Comparison of ENCODE assay signal across 20 cellular contexts in genomic region chr5:33369470-33370134, GRCh38.
DNase-seq lines count a peak whose midpoint lies in the region; ATAC-seq and TF ChIP-seq lines count a peak whose summit lies in the region.
"Had no signal": no experiment of that assay in that cellular context is flagged by ENCODE, and none has a peak within 500 bp of the region (broad histone marks: within the 10 kb centered on the region; RNA-seq: fewer than 3 reads in every experiment).

No MANE protein-coding gene starts in this region.

- intact Hi-C loops in heart left ventricle (cut with DNase I) (loop anchor here in 3 of 10 donors (2.0 to 10.0 kb wide), 4 partner anchors 15 to 655 kb away; partner anchors contain the start of gene NPR3 (in 2 of the 3)), cardiac septum (cut with DNase I) (loop anchor here (5.0 kb wide), 1 partner anchor 62 kb away; no protein-coding TSS in a partner anchor), mucosa of descending colon (cut with DNase I, micrococcal nuclease) (no loop called here)

- no peak for TF ChIP-seq POLR2A in heart left ventricle (IDR thresholded peaks at IDR 0.05)

- DNase-seq in heart left ventricle: peak in 1 of 5 donors; percentile 43
- DNase-seq in cardiac septum (ENCODE audit: low spot score): no peak
- DNase-seq in cardiac fibroblast (ENCODE audit: low read depth in 2 of 2): peak; percentile 51 to 59
- no peak for DNase-seq in mucosa of descending colon
- no peak for DNase-seq in activated CD4-positive, alpha-beta T cell treated with anti-CD3 and anti-CD28 coated beads, Interleukin-2, amount 50 U/mL, for 48 hours
- no peak for DNase-seq in effector CD4-positive, alpha-beta T cell
- DNase-seq: activated CD4-positive, alpha-beta memory T cell treated with anti-CD3 and anti-CD28 coated beads for 36 hours; activated naive CD4-positive, alpha-beta T cell treated with anti-CD3 and anti-CD28 coated beads, Interleukin-2, amount 50 U/mL, for 16 hours; activated T-cell treated with anti-CD3 and anti-CD28 coated beads, Interleukin-2, amount 50 U/mL, for 24 hours; CD4-positive, alpha-beta T cell; DMS79; naive B cell; NCI-H82; stimulated activated naive B cell treated with anti-CD40 and anti-IgM and Interleukin-4, amounts not matched to agents 10 μg/mL and 1 μg/mL and 100 μg/mL, for 72 hours; SW 1271; upper lobe of left lung had no signal

- 15 to 45% (median 35%) methylated on average over 2 of the region's 2 CpGs for WGBS in heart left ventricle, 4 donors
- WGBS in mesodermal cell (ENCODE audit: insufficient coverage in 2 of 2), 2 experiments: 67% methylated on average over 1 of the region's 2 CpGs; no CpG with 5 or more reads in 1 of the 2 experiments

- no peaks in the 10 kb centered on the region for H3K27me3 ChIP-seq in heart left ventricle
- H3K27me3 ChIP-seq: upper lobe of left lung had no signal

- no peaks in the 10 kb centered on the region for H3K36me3 ChIP-seq in heart left ventricle
- no peaks in the 10 kb centered on the region for H3K36me3 ChIP-seq in mesodermal cell (ENCODE audit: control insufficient read depth, insufficient read depth, low read length)
- H3K36me3 ChIP-seq in mucosa of descending colon (ENCODE audit: low read depth): no peaks in the 10 kb centered on the region
- H3K36me3 ChIP-seq: HAP-1, upper lobe of left lung had no signal

- no peak overlapping the region for H3K4me3 ChIP-seq in heart left ventricle
- H3K4me3 ChIP-seq in cardiac fibroblast (replicated peaks in 1 of 2; ENCODE audit: low read depth in 2 of 2, low read length in 2 of 2): no peak overlapping the region
- no peak overlapping the region for H3K4me3 ChIP-seq in mesodermal cell (ENCODE audit: extremely low read depth, insufficient read depth, low read length, poor library complexity, severe bottlenecking)
- no peak overlapping the region for H3K4me3 ChIP-seq in mucosa of descending colon
- H3K4me3 ChIP-seq: HAP-1, upper lobe of left lung had no signal

- H3K27ac ChIP-seq in heart left ventricle (peak overlapping the region in 8 of 12 donors; percentile 6 to 94 (median 56)), mesodermal cell (ENCODE audit: low read depth, low read length, severe bottlenecking) (peak overlapping the region; percentile 76)
- H3K27ac ChIP-seq: KMS-11 had no signal

- H3K4me1 ChIP-seq in heart left ventricle (peaks cover 0 to 13% (median 4%) of the 10 kb centered on the region in 12 donors), mesodermal cell (ENCODE audit: control insufficient read depth, insufficient read depth, low read length, poor library complexity, severe bottlenecking) (peaks cover 4% of the 10 kb centered on the region), mucosa of descending colon (ENCODE audit: low read depth) (no peaks in the 10 kb centered on the region)

- no peak for TF ChIP-seq CTCF in heart left ventricle (IDR thresholded peaks at IDR 0.05)
- TF ChIP-seq CTCF in cardiac fibroblast (IDR thresholded peaks at IDR 0.05; ENCODE audit: low read depth, low read length): no peak
- no peak for TF ChIP-seq CTCF in mucosa of descending colon (IDR thresholded peaks at IDR 0.05)

- H3K9me3 ChIP-seq in heart left ventricle: no peaks in the 10 kb centered on the region
- no peaks in the 10 kb centered on the region for H3K9me3 ChIP-seq in mesodermal cell (ENCODE audit: control insufficient read depth, low read length)
- H3K9me3 ChIP-seq in mucosa of descending colon: no peaks in the 10 kb centered on the region
- H3K9me3 ChIP-seq: HAP-1, upper lobe of left lung had no signal

- peak; percentile 82 to 95 (median 91) for ATAC-seq in heart left ventricle
- no peak for ATAC-seq in HG03439 (IDR thresholded peaks at IDR 0.05; ENCODE audit: unreplicated experiment)
- ATAC-seq in mucosa of descending colon: no peak
- ATAC-seq: stimulated activated naive B cell treated with anti-CD40 and anti-IgM and Interleukin-4, amounts not matched to agents 10 μg/mL and 1 μg/mL and 100 μg/mL, for 72 hours had no signal

Comparison
In these comparisons a context has a peak if more than half of its experiments do, and no peak if none do; other contexts are left out.
1. ATAC-seq: peak in heart left ventricle (4 of 4); none in HG03439 (single experiment) and mucosa of descending colon (single experiment).
2. DNase-seq: peak in cardiac fibroblast (2 of 2); none in cardiac septum (single experiment), mucosa of descending colon (0 of 3), activated CD4-positive, alpha-beta T cell treated with anti-CD3 and anti-CD28 coated beads, Interleukin-2, amount 50 U/mL, for 48 hours (0 of 2) and effector CD4-positive, alpha-beta T cell (single experiment).